In genomic region chr6:5850848-5851255, GRCh38 we compare ENCODE assay signal across 9 cellular contexts.
DNase-seq lines count a peak whose midpoint lies in the region; ATAC-seq and TF ChIP-seq lines count a peak whose summit lies in the region.
"Had no signal": no experiment of that assay in that cellular context is flagged by ENCODE, and none has a peak within 500 bp of the region (broad histone marks: within the 10 kb centered on the region; RNA-seq: fewer than 3 reads in every experiment).

No MANE protein-coding gene starts in this region.

- H3K4me3 Mint-ChIP-seq in activated T-cell treated with anti-CD3 and anti-CD28 coated beads, Interleukin-2, amount 50 U/mL, for 24 hours, result peak overlapping the region; percentile 74
- H3K4me3 Mint-ChIP-seq in activated CD4-positive, alpha-beta memory T cell treated with anti-CD3 and anti-CD28 coated beads, Interleukin-2, amount 10 ng/mL, durations not matched to agents 7 days and 5 days, result peak overlapping the region; percentile 58

- intact Hi-C loops in PC-3 (cut with micrococcal nuclease), result loop anchor here (10.0 kb wide), 1 partner anchor 204 kb away; no protein-coding TSS in a partner anchor

- POLR2A ChIA-PET in activated CD4-positive, alpha-beta memory T cell treated with anti-CD3 and anti-CD28 coated beads, Interleukin-2, amount 10 ng/mL, durations not matched to agents 7 days and 5 days (lab: Charles Lee), result no interaction called here
- POLR2A ChIA-PET in PC-3 (lab: Charles Lee; ENCODE audit: unreplicated experiment), result no interaction called here

- peaks cover 7% of the 10 kb centered on the region for H3K27me3 Mint-ChIP-seq in activated T-cell treated with anti-CD3 and anti-CD28 coated beads, Interleukin-2, amount 50 U/mL, for 24 hours
- H3K27me3 Mint-ChIP-seq in activated CD4-positive, alpha-beta memory T cell treated with anti-CD3 and anti-CD28 coated beads, Interleukin-2, amount 10 ng/mL, durations not matched to agents 7 days and 5 days, result peaks cover 19% of the 10 kb centered on the region

- H3K27ac ChIP-seq in thoracic aorta, result no peak overlapping the region
- H3K27ac ChIP-seq in PC-3 (ENCODE audit: low read length), result no peak overlapping the region

- no peak overlapping the region for H3K9ac ChIP-seq in PC-3 (ENCODE audit: low read length)

- H2AFZ ChIP-seq in PC-3 (ENCODE audit: low read length), result no peak overlapping the region

- DNase-seq in activated T-cell treated with anti-CD3 and anti-CD28 coated beads, Interleukin-2, amount 50 U/mL, for 24 hours, result no peak
- no peak for DNase-seq in activated T-cell treated with anti-CD3 and anti-CD28 coated beads, Interleukin-2, amount 50 U/mL, for 48 hours
- no peak for DNase-seq in activated CD4-positive, alpha-beta memory T cell treated with anti-CD3 and anti-CD28 coated beads, Interleukin-2, amount 10 ng/mL, durations not matched to agents 7 days and 5 days
- DNase-seq in thoracic aorta (ENCODE audit: low spot score) (no peak), PC-3 (no peak), activated gamma-delta T cell (lab: John Stamatoyannopoulos, UW) (no peak), T-helper 9 cell (no peak)
- DNase-seq: KG1 had no signal

- H4K20me1 ChIP-seq in PC-3 (ENCODE audit: low read length), result no peaks in the 10 kb centered on the region

- BruUV-seq in PC-3 (replicated peaks; lab: Mats Ljungman, UMichigan), result no TSS peak

- no peaks in the 10 kb centered on the region for H3K9me3 Mint-ChIP-seq in activated T-cell treated with anti-CD3 and anti-CD28 coated beads, Interleukin-2, amount 50 U/mL, for 24 hours
- no peaks in the 10 kb centered on the region for H3K9me3 Mint-ChIP-seq in activated CD4-positive, alpha-beta memory T cell treated with anti-CD3 and anti-CD28 coated beads, Interleukin-2, amount 10 ng/mL, durations not matched to agents 7 days and 5 days

- H3K36me3 Mint-ChIP-seq in activated T-cell treated with anti-CD3 and anti-CD28 coated beads, Interleukin-2, amount 50 U/mL, for 24 hours (ENCODE audit: low read depth), result no peaks in the 10 kb centered on the region
- no peaks in the 10 kb centered on the region for H3K36me3 Mint-ChIP-seq in activated CD4-positive, alpha-beta memory T cell treated with anti-CD3 and anti-CD28 coated beads, Interleukin-2, amount 10 ng/mL, durations not matched to agents 7 days and 5 days (ENCODE audit: low read depth)

- peak overlapping the region; percentile 65 for H3K4me3 ChIP-seq in iPS-18c (ENCODE audit: insufficient read depth, low read depth, low read length)
- peak overlapping the region; percentile 65 for H3K4me3 ChIP-seq in thoracic aorta
- H3K4me3 ChIP-seq in PC-3 (ENCODE audit: low read length), result no peak overlapping the region

- H3K9me3 ChIP-seq in iPS-18c (ENCODE audit: control insufficient read depth, insufficient read depth, low read length) (no peaks in the 10 kb centered on the region), thoracic aorta (no peaks in the 10 kb centered on the region), PC-3 (ENCODE audit: low read length) (no peaks in the 10 kb centered on the region)

- H3K9me2 ChIP-seq in PC-3 (replicated peaks; ENCODE audit: low read length), result no peaks in the 10 kb centered on the region

- H3K27me3 ChIP-seq in thoracic aorta (replicated peaks; ENCODE audit: insufficient read depth) (no peaks in the 10 kb centered on the region), PC-3 (ENCODE audit: low read length) (peaks cover 79% of the 10 kb centered on the region)

- TF ChIP-seq CTCF in thoracic aorta (IDR thresholded peaks at IDR 0.05) (no peak), PC-3 (conservative IDR thresholded peaks at IDR 0.05; ENCODE audit: low read depth, low read length) (no peak)

- H3K4me1 ChIP-seq in thoracic aorta (ENCODE audit: control insufficient read depth in 1 of 2, low read depth in 2 of 2), result peaks cover 0 to 6% of the 10 kb centered on the region in 2 donors
- no peaks in the 10 kb centered on the region for H3K4me1 ChIP-seq in PC-3 (ENCODE audit: insufficient read depth, low read length)

- CTCF ChIA-PET in activated CD4-positive, alpha-beta memory T cell treated with anti-CD3 and anti-CD28 coated beads, Interleukin-2, amount 10 ng/mL, durations not matched to agents 7 days and 5 days (lab: Charles Lee), result interaction anchor here (1.3 to 1.6 kb wide), 2 partner anchors 18 to 19 kb away, joined by 3 to 5 read pairs; no protein-coding TSS in a partner anchor
- CTCF ChIA-PET in PC-3 (lab: Charles Lee), result no interaction called here

- no peak for ATAC-seq in thoracic aorta (ENCODE audit: insufficient number of reproducible peaks, low FRiP score, low read depth)
- no peak for ATAC-seq in PC-3

- H3K4me1 Mint-ChIP-seq in activated T-cell treated with anti-CD3 and anti-CD28 coated beads, Interleukin-2, amount 50 U/mL, for 24 hours (ENCODE audit: low read depth), result peaks cover 12% of the 10 kb centered on the region
- peaks cover 16% of the 10 kb centered on the region for H3K4me1 Mint-ChIP-seq in activated CD4-positive, alpha-beta memory T cell treated with anti-CD3 and anti-CD28 coated beads, Interleukin-2, amount 10 ng/mL, durations not matched to agents 7 days and 5 days

- no peaks in the 10 kb centered on the region for H3F3A ChIP-seq in PC-3 (ENCODE audit: low read length, unreplicated experiment)

- no peaks in the 10 kb centered on the region for H3K79me2 ChIP-seq in PC-3 (ENCODE audit: low read length)

- no peak overlapping the region for H3K4me2 ChIP-seq in PC-3 (ENCODE audit: low read length)

- H3K27ac Mint-ChIP-seq in activated T-cell treated with anti-CD3 and anti-CD28 coated beads, Interleukin-2, amount 50 U/mL, for 24 hours, result peak overlapping the region; percentile 17
- H3K27ac Mint-ChIP-seq in activated CD4-positive, alpha-beta memory T cell treated with anti-CD3 and anti-CD28 coated beads, Interleukin-2, amount 10 ng/mL, durations not matched to agents 7 days and 5 days, result no peak overlapping the region

- no peaks in the 10 kb centered on the region for H3K36me3 ChIP-seq in thoracic aorta
- no peaks in the 10 kb centered on the region for H3K36me3 ChIP-seq in PC-3 (ENCODE audit: low read depth, low read length)
